ENCODE assay signal across 9 cellular contexts in the genomic region with DNA sequence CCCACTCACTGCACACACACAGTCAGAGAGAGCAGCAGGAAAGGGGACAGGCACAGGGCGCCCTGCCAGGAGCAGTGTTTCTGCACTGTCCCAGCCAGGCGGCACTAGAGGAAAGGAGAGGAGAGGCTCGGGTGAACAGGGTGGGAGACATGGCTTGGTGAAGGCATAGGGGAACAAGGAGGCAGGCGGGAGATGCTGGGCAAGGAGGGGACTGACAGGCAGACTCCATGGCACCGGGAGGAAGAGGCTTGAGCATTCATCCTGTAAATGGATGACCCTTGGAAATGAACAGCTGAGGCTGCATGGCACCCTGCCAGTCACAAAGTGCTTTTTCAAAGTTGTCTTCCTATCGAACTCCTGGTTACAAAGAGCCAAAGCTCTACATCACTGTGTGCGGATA. TPM values are rescaled to one million over a fixed set of nuclear protein-coding genes. Genes with fewer than 3 reads are reported as not detected.
DNase-seq lines count a peak whose midpoint lies in the region; ATAC-seq, FAIRE-seq and TF ChIP-seq lines count a peak whose summit lies in the region.
"Had no signal": no experiment of that assay in that cellular context is flagged by ENCODE, and none has a peak within 500 bp of the region (broad histone marks: within the 10 kb centered on the region; RNA-seq: fewer than 3 reads in every experiment).

No MANE protein-coding gene starts in this region.

- H3K4me3 ChIP-seq in pancreas, result no peak overlapping the region

- peak in 3 of 4 donors; percentile 14 to 24 (median 22) for ATAC-seq in pancreas

- no peaks in the 10 kb centered on the region for H3K27me3 ChIP-seq in pancreas

- H3K36me3 Mint-ChIP-seq in brain, result no peaks in the 10 kb centered on the region

- peaks cover 2% of the 10 kb centered on the region for H3K27me3 Mint-ChIP-seq in brain

- H3K4me1 Mint-ChIP-seq in brain, result peaks cover 45% of the 10 kb centered on the region

- no peak for FAIRE-seq in pancreas (lab: Jason Lieb, UNC)

- TF ChIP-seq CTCF in brain (conservative IDR thresholded peaks at IDR 0.05), result no peak
- TF ChIP-seq CTCF in pancreas (IDR thresholded peaks at IDR 0.05), result no peak

- intact Hi-C loops in pancreas (cut with DNase I), result no loop called here

- H3K36me3 ChIP-seq in pancreas, result no peaks in the 10 kb centered on the region

- H3K9me3 ChIP-seq in pancreas, result no peaks in the 10 kb centered on the region

- peak; percentile 80 for DNase-seq in LHCN-M2 (ENCODE audit: low read depth)
- peak in 1 of 6 donors; percentile 63 for DNase-seq in pancreas
- DNase-seq in RKO (ENCODE audit: low spot score), result no peak
- no peak for DNase-seq in GM19238 (ENCODE audit: insufficient read length, low spot score)
- no peak for DNase-seq in activated T-cell treated with anti-CD3 and anti-CD28 coated beads for 4 hours
- DNase-seq: activated naive CD4-positive, alpha-beta T cell treated with anti-CD3 and anti-CD28 coated beads, Interleukin-2, amount 50 U/mL, for 16 hours; NCI-H2081 treated with DMSO at 0.1 percent for 48 hours; T-helper 2 cell had no signal

- no peaks in the 10 kb centered on the region for H3K9me3 Mint-ChIP-seq in brain

- no peak overlapping the region for H3K27ac ChIP-seq in pancreas

- H3K27ac Mint-ChIP-seq in brain, result peak overlapping the region; percentile 83 to 95 (median 87)

- 54 to 63% methylated on average over 7 of the region's 7 CpGs for WGBS in pancreas, 2 donors

- H3K4me1 ChIP-seq in pancreas, result peaks cover 10 to 19% (median 15%) of the 10 kb centered on the region in 3 donors

- no peak overlapping the region for H3K4me3 Mint-ChIP-seq in brain

RNA-seq across cellular contexts. Expression of a gene that starts 22.5 kb away (rescaled TPM):
- total RNA-seq in LHCN-M2 (2014; rRNA removed) (7.4 and 8.9 TPM in 2 replicates), pancreas (1 to 10 TPM; 3.9 to 7.1 (median 4.4) TPM)
- polyA plus RNA-seq in LHCN-M2 (2012), result 3.8 TPM
- polyA plus RNA-seq in brain (ENCODE audit: insufficient read depth, low read depth, low replicate concordance) (5.6 TPM), pancreas (1 to 10 TPM; 3.7 to 3.8 TPM)

RNA-seq across cellular contexts. Expression of a gene that starts 33.3 kb away (rescaled TPM):
- 33.2 and 34.3 TPM in 2 replicates for total RNA-seq in LHCN-M2 (2014; rRNA removed)
- 33.3 TPM for polyA plus RNA-seq in LHCN-M2 (2012)
- polyA plus RNA-seq in brain (ENCODE audit: insufficient read depth, low read depth, low replicate concordance), result 25.9 TPM
- 10 to 100 TPM; 32.1 to 42.1 (median 35.5) TPM for total RNA-seq in pancreas
- 10 to 100 TPM; 22.9 to 28.2 TPM for polyA plus RNA-seq in pancreas

RNA-seq across cellular contexts. Expression of a gene that starts 54.4 kb away (rescaled TPM):
- total RNA-seq in LHCN-M2 (2014; rRNA removed) (97.1 and 97.3 TPM in 2 replicates), pancreas (10 to 100 TPM; 34.1 to 56.1 (median 43.7) TPM)
- 81.2 TPM for polyA plus RNA-seq in LHCN-M2 (2012)
- polyA plus RNA-seq in brain (ENCODE audit: insufficient read depth, low read depth, low replicate concordance) (82.9 TPM), pancreas (10 to 100 TPM; 49.3 to 77.8 TPM)

RNA-seq across cellular contexts. Expression of a gene that starts 55.4 kb away (rescaled TPM):
- total RNA-seq in LHCN-M2 (2014; rRNA removed), result 2.9 and 3.2 TPM in 2 replicates
- polyA plus RNA-seq in LHCN-M2 (2012), result 1.5 TPM
- 10.8 TPM for polyA plus RNA-seq in brain (ENCODE audit: insufficient read depth, low read depth, low replicate concordance)
- total RNA-seq in pancreas, result 1 to 10 TPM; 1.2 to 3.5 (median 2.0) TPM
- 1 to 10 TPM; 1.4 to 4.0 TPM for polyA plus RNA-seq in pancreas
